12 cellular contexts compared by ENCODE assay signal in the genomic region with DNA sequence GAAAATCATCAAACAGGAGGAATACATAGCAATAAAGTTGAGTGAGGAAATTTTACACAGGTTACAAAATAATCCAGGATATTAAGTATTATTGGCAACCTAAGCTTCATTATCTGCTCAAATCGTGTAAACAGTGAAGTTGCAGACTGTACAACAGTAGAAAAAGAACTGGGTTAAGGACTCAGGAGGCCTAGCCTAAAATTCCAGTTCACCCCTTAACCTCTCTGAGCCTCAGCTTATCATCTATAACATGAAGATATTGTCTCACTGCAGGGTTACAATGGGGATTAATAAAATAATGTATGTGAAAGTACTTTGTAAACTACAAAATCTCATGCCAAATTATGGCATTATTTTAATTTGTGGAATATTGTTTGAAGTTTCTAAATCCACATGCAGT. TPM values are rescaled to one million over a fixed set of nuclear protein-coding genes. Genes with fewer than 3 reads are reported as not detected.
DNase-seq lines count a peak whose midpoint lies in the region; ATAC-seq and TF ChIP-seq lines count a peak whose summit lies in the region.
"Had no signal": no experiment of that assay in that cellular context is flagged by ENCODE, and none has a peak within 500 bp of the region (broad histone marks: within the 10 kb centered on the region; RNA-seq: fewer than 3 reads in every experiment).

No MANE protein-coding gene starts in this region.

- no peaks in the 10 kb centered on the region for H3K27me3 Mint-ChIP-seq in activated CD4-positive, alpha-beta T cell treated with anti-CD3 and anti-CD28 coated beads, Interleukin-2, amount 10 ng/mL, durations not matched to agents 7 days and 5 days

- CTCF ChIA-PET in activated CD4-positive, alpha-beta T cell treated with anti-CD3 and anti-CD28 coated beads, Interleukin-2, amount 10 ng/mL, durations not matched to agents 7 days and 5 days (lab: Charles Lee): interaction anchor here (0.6 to 1.5 kb wide), 5 partner anchors 9 to 90 kb away, joined by 3 to 6 read pairs (median 3); no protein-coding TSS in a partner anchor
- CTCF ChIA-PET in OCI-LY7 (lab: Charles Lee; ENCODE audit: unreplicated experiment): no interaction called here

- no peaks in the 10 kb centered on the region for H3K27me3 ChIP-seq in HAP-1 (ENCODE audit: low read depth)

- H3K79me2 ChIP-seq in OCI-LY7 (ENCODE audit: insufficient read depth, low read depth, low read length): peaks cover 42% of the 10 kb centered on the region

- H2AFZ ChIP-seq in OCI-LY7 (ENCODE audit: low read length): no peak overlapping the region

- peak overlapping the region; percentile 92 for H3K27ac Mint-ChIP-seq in activated CD4-positive, alpha-beta T cell treated with anti-CD3 and anti-CD28 coated beads, Interleukin-2, amount 10 ng/mL, durations not matched to agents 7 days and 5 days
- H3K27ac Mint-ChIP-seq: nephron had no signal

- H3K36me3 Mint-ChIP-seq in activated CD4-positive, alpha-beta T cell treated with anti-CD3 and anti-CD28 coated beads, Interleukin-2, amount 10 ng/mL, durations not matched to agents 7 days and 5 days (ENCODE audit: low read depth): peaks cover 22% of the 10 kb centered on the region

- H4K20me1 ChIP-seq in OCI-LY7 (ENCODE audit: insufficient read depth, low read length): no peaks in the 10 kb centered on the region

- H3K36me3 ChIP-seq in OCI-LY7 (ENCODE audit: insufficient read depth, low read length): 0 out of 2 replicates have a peak, but pooled peaks cover under 1% of the 10 kb centered on the region
- H3K36me3 ChIP-seq in HAP-1 (replicated peaks): no peaks in the 10 kb centered on the region

- intact Hi-C loops in OCI-LY7 (cut with micrococcal nuclease; ENCODE audit: unreplicated experiment): no loop called here

- BruUV-seq in OCI-LY7 (replicated peaks; lab: Mats Ljungman, UMichigan): no TSS peak

- peaks cover 12% of the 10 kb centered on the region for H3K9me3 Mint-ChIP-seq in activated CD4-positive, alpha-beta T cell treated with anti-CD3 and anti-CD28 coated beads, Interleukin-2, amount 10 ng/mL, durations not matched to agents 7 days and 5 days

- H3K9me2 ChIP-seq in OCI-LY7 (ENCODE audit: insufficient read depth, low read length): no peaks in the 10 kb centered on the region

- H3K4me3 ChIP-seq in OCI-LY7 (ENCODE audit: low read depth, low read length, poor library complexity, severe bottlenecking) (peak overlapping the region; percentile 28), fibroblast of villous mesenchyme (ENCODE audit: low read depth, low read length) (peak overlapping the region; percentile 23), skin epidermis (no peak overlapping the region), HAP-1 (no peak overlapping the region)
- H3K4me3 ChIP-seq: A549 had no signal

- H3K4me1 ChIP-seq in OCI-LY7 (ENCODE audit: insufficient read depth, low read length, poor library complexity, severe bottlenecking) (peaks cover 17% of the 10 kb centered on the region), HAP-1 (peaks cover 10% of the 10 kb centered on the region)

- ATAC-seq in GM18519 (IDR thresholded peaks at IDR 0.05; ENCODE audit: low FRiP score, unreplicated experiment): no peak
- ATAC-seq: A549 had no signal

- DNase-seq in activated CD4-positive, alpha-beta T cell treated with anti-CD3 and anti-CD28 coated beads, Interleukin-2, amount 10 ng/mL, durations not matched to agents 7 days and 5 days: no peak
- DNase-seq in activated CD4-positive, alpha-beta T cell treated with anti-CD3 and anti-CD28 coated beads for 4 hours: no peak
- DNase-seq in OCI-LY7 (ENCODE audit: low spot score) (no peak), fibroblast of villous mesenchyme (ENCODE audit: low read depth) (peak; percentile 17), HAP-1 (ENCODE audit: low spot score in 2 of 2) (no peak), NCI-H128 (lab: John Stamatoyannopoulos, UW; ENCODE audit: unreplicated experiment) (no peak)
- DNase-seq: effector CD4-positive, alpha-beta T cell; NCI-H2081 had no signal

- peak overlapping the region; percentile 48 for H3K4me2 ChIP-seq in OCI-LY7 (ENCODE audit: low read length)
- H3K4me2 ChIP-seq: A549 had no signal

- in situ Hi-C loops in HAP-1 (cut with MboI; ENCODE audit: low sequenced_read_pairs): no loop called here

- peak overlapping the region; percentile 69 for H3K4me3 Mint-ChIP-seq in activated CD4-positive, alpha-beta T cell treated with anti-CD3 and anti-CD28 coated beads, Interleukin-2, amount 10 ng/mL, durations not matched to agents 7 days and 5 days
- H3K4me3 Mint-ChIP-seq: nephron had no signal

- no peak for TF ChIP-seq CTCF in OCI-LY7 (conservative IDR thresholded peaks at IDR 0.05; ENCODE audit: low read length)
- TF ChIP-seq CTCF in fibroblast of villous mesenchyme (IDR thresholded peaks at IDR 0.05; ENCODE audit: insufficient read depth, low read depth, low read length): no peak

- peaks cover 30% of the 10 kb centered on the region for H3K4me1 Mint-ChIP-seq in activated CD4-positive, alpha-beta T cell treated with anti-CD3 and anti-CD28 coated beads, Interleukin-2, amount 10 ng/mL, durations not matched to agents 7 days and 5 days

- H3K9me3 ChIP-seq in OCI-LY7 (ENCODE audit: low read length) (no peaks in the 10 kb centered on the region), HAP-1 (no peaks in the 10 kb centered on the region)
- H3K9me3 ChIP-seq: A549 had no signal

- H3K27ac ChIP-seq in OCI-LY7 (ENCODE audit: low read depth, low read length, poor library complexity, severe bottlenecking): peak overlapping the region; percentile 1
- peak overlapping the region in 12 of 21 experiments; percentile 8 to 81 (median 54) for H3K27ac ChIP-seq in skin epidermis
- H3K27ac ChIP-seq: A549 had no signal

- POLR2A ChIA-PET in activated CD4-positive, alpha-beta T cell treated with anti-CD3 and anti-CD28 coated beads, Interleukin-2, amount 10 ng/mL, durations not matched to agents 7 days and 5 days (lab: Charles Lee): no interaction called here
- POLR2A ChIA-PET in OCI-LY7 (lab: Charles Lee): interaction anchor here (0.7 to 1.9 kb wide), 6 partner anchors 9 to 25 kb away, joined by 4 to 7 read pairs (median 4); no protein-coding TSS in a partner anchor

RNA-seq across cellular contexts. Expression of gene DDHD1, which starts 26.0 kb away (rescaled TPM):
- total RNA-seq in activated CD4-positive, alpha-beta T cell treated with anti-CD3 and anti-CD28 coated beads, Interleukin-2, amount 10 ng/mL, durations not matched to agents 7 days and 5 days: 10 to 100 TPM; 53.8 to 58.0 TPM
- 26.7 and 28.7 TPM in 2 replicates for total RNA-seq in OCI-LY7 (2014; rRNA removed; shearing (Covaris generic))
- total RNA-seq in OCI-LY7 (2022): 43.3 and 45.2 TPM in 2 replicates
- total RNA-seq in fibroblast of villous mesenchyme: 41.9 and 42.7 TPM in 2 replicates

Comparison
In these comparisons a context has a peak if more than half of its experiments do, and no peak if none do; other contexts are left out.
1. H3K4me3 ChIP-seq: peak in OCI-LY7 (single experiment) and fibroblast of villous mesenchyme (single experiment); none in skin epidermis (0 of 7) and HAP-1 (single experiment).